In the genomic region with DNA sequence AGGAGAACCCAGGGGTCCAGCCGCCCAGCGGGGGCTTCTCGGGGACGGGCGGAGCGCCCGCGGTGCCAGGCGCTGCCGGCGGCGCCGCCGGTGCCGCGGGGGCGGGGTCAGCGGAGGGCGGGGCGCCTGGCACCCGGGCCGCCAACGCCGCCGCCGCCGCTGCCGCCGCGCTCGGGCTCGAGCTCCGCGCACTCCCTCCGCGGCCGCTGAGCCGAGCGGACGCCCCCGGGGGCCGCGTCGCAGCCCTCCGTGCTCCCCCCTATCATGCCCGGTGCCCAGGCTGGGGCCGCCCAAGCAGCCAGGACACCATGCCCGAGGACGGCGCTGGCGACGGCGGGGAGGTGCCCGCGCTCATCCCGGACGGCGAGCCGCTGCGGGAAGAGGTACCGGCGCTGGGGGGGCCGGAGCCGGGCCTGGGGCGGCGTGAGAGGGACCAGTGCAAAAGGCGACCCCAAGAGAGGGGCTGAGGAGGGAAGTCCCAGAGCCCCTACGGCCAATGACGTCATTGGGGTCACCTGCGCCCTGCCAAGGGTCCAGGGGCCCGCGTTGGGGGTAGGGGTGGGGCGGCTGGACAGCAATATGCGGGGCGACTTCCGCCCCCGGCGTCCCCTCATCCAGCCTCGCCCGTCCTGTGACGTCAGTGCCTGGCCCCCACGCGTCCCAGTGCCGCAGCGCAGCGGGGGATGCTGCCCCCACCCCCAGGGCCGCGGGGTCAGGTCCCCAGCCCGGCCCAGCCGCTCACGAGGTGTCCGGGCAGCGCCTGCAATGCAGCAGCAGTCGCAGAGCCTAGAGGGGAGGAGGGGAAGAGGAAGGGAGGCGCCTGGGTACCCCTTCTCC, we compare ENCODE assay signal across 9 cellular contexts. TPM values are rescaled to one million over a fixed set of nuclear protein-coding genes. Genes with fewer than 3 reads are reported as not detected.
DNase-seq lines count a peak whose midpoint lies in the region; ATAC-seq and TF ChIP-seq lines count a peak whose summit lies in the region.
"Had no signal": no experiment of that assay in that cellular context is flagged by ENCODE, and none has a peak within 500 bp of the region (broad histone marks: within the 10 kb centered on the region; RNA-seq: fewer than 3 reads in every experiment).

A gene (plus strand): TSS at position 189 of the 837 bp plus-strand sequence. CDS start 120 bp downstream, at position 309.

- H3K36me3 Mint-ChIP-seq in CD8-positive, alpha-beta T cell = no peaks in the 10 kb centered on the region

- CTCF ChIA-PET in CD8-positive, alpha-beta T cell (lab: Charles Lee) = interaction anchor here (3.0 to 6.0 kb wide), 2 partner anchors 11 to 20 kb away, joined by 20 to 34 read pairs; no protein-coding TSS in a partner anchor

- POLR2A ChIA-PET in CD8-positive, alpha-beta T cell (lab: Charles Lee) = interaction anchor here (4.0 kb wide), 1 partner anchor 20 kb away, joined by 22 read pairs; no protein-coding TSS in a partner anchor

- DNase-seq in CD8-positive, alpha-beta T cell = no peak
- DNase-seq in NCI-H1105 (lab: John Stamatoyannopoulos, UW) = peak; percentile 21
- peak in 4 of 10 donors; percentile 48 to 77 (median 59) for DNase-seq in dorsolateral prefrontal cortex
- DNase-seq in kidney glomerular epithelial cell (lab: John Stamatoyannopoulos, UW) = no peak

- H3K27ac Mint-ChIP-seq in CD8-positive, alpha-beta T cell = no peak within 1 kb of the TSS

- peak within 1 kb of the TSS; percentile 82 for H3K4me3 Mint-ChIP-seq in CD8-positive, alpha-beta T cell

- no peaks in the 10 kb centered on the region for H3K36me3 ChIP-seq in CD8-positive, alpha-beta T cell (ENCODE audit: insufficient read depth, low read length)
- H3K36me3 ChIP-seq in neuron (ENCODE audit: insufficient read depth, low read length) = no peaks in the 10 kb centered on the region
- H3K36me3 ChIP-seq: adrenal gland had no signal

- H3K27me3 ChIP-seq in CD8-positive, alpha-beta T cell (ENCODE audit: insufficient read depth, low read length) = peaks cover 16% of the 10 kb centered on the region
- H3K27me3 ChIP-seq in dorsolateral prefrontal cortex (peaks cover 0 to 7% (median 0%) of the 10 kb centered on the region in 45 donors), neuron (ENCODE audit: insufficient read depth, low read length) (peaks cover 50% of the 10 kb centered on the region)

- H3K4me1 ChIP-seq in CD8-positive, alpha-beta T cell (ENCODE audit: insufficient read depth, low read length) = peaks cover 27% of the 10 kb centered on the region
- peaks cover 29% of the 10 kb centered on the region for H3K4me1 ChIP-seq in neuron (ENCODE audit: insufficient read depth, low read length)

- no peak for TF ChIP-seq CTCF in CD8-positive, alpha-beta T cell (IDR thresholded peaks at IDR 0.05)
- peak in 1 of 56 donors; percentile 19 for TF ChIP-seq CTCF in dorsolateral prefrontal cortex (IDR thresholded peaks at IDR 0.05 in 54 of 56, conservative IDR thresholded peaks at IDR 0.05 in 2 of 56; ENCODE audit: low read depth in 1 of 56, partially characterized antibody in 56 of 56)

- no peak within 1 kb of the TSS for H3K4me3 ChIP-seq in CD8-positive, alpha-beta T cell (ENCODE audit: low read depth, low read length)
- peak within 1 kb of the TSS; percentile 50 to 98 (median 89) for H3K4me3 ChIP-seq in dorsolateral prefrontal cortex
- peak within 1 kb of the TSS; percentile 12 for H3K4me3 ChIP-seq in neuron (ENCODE audit: low read length)

- no peak within 1 kb of the TSS for H2AFZ ChIP-seq in neuron (ENCODE audit: low read depth, low read length)

- no peaks in the 10 kb centered on the region for H3K9me3 ChIP-seq in CD8-positive, alpha-beta T cell (ENCODE audit: low read length)
- H3K9me3 ChIP-seq in neuron (ENCODE audit: low read length) = no peaks in the 10 kb centered on the region
- H3K9me3 ChIP-seq: adrenal gland had no signal

- peaks cover 17% of the 10 kb centered on the region for H3K27me3 Mint-ChIP-seq in CD8-positive, alpha-beta T cell (ENCODE audit: low read depth)

- intact Hi-C loops in CD8-positive, alpha-beta T cell (cut with DNase I, micrococcal nuclease) = loop anchor here in 1 of 2 experiments (10.0 kb wide), 1 partner anchor 53 kb away; a partner anchor contains a TSS
- intact Hi-C loops in dorsolateral prefrontal cortex (cut with DNase I) = loop anchor here (5.0 kb wide), 2 partner anchors 45 to 55 kb away; a partner anchor contains a TSS

- no peak for ATAC-seq in CD8-positive, alpha-beta T cell
- ATAC-seq in HG03097 (IDR thresholded peaks at IDR 0.05; ENCODE audit: low FRiP score, unreplicated experiment) (no peak), HG02588 (IDR thresholded peaks at IDR 0.05; ENCODE audit: unreplicated experiment) (no peak), GM18907 (IDR thresholded peaks at IDR 0.05; ENCODE audit: unreplicated experiment) (no peak)

- no peaks in the 10 kb centered on the region for H3K9me3 Mint-ChIP-seq in CD8-positive, alpha-beta T cell

- H3K27ac ChIP-seq in CD8-positive, alpha-beta T cell (ENCODE audit: low read depth, low read length) = no peak within 1 kb of the TSS
- peak within 1 kb of the TSS; percentile 91 to 100 (median 99) for H3K27ac ChIP-seq in dorsolateral prefrontal cortex

- H3K4me1 Mint-ChIP-seq in CD8-positive, alpha-beta T cell (ENCODE audit: low read depth) = peaks cover 36% of the 10 kb centered on the region

RNA-seq across cellular contexts. Expression of the gene that starts here (rescaled TPM):
- under 1 TPM; 0.19 to 0.31 TPM for total RNA-seq in CD8-positive, alpha-beta T cell
- 100 to 1,000 TPM in 2 of 120 experiments, 10 to 100 TPM in 118; 29.6 to 145 (median 58.1) TPM for total RNA-seq in dorsolateral prefrontal cortex

Comparison
In these comparisons a context has a peak if more than half of its experiments do, and no peak if none do; other contexts are left out.
1. RNA of the gene that starts here (total RNA-seq): 29.6 to 145 TPM in dorsolateral prefrontal cortex; 0.19 to 0.31 TPM in CD8-positive, alpha-beta T cell; every median in the first group is over 10 times any median in the second.